ENCODE assay signal across 1 cellular context in genomic region chr2:20080415-20080814, GRCh38.
TF ChIP-seq lines count a peak whose summit lies in the region.

No MANE protein-coding gene starts in this region.

TF ChIP-seq in HepG2, 621 proteins besides CTCF, POLR2A, EP300 and RAD21 (continued from another document):
- TF ChIP-seq, protein P1, sequence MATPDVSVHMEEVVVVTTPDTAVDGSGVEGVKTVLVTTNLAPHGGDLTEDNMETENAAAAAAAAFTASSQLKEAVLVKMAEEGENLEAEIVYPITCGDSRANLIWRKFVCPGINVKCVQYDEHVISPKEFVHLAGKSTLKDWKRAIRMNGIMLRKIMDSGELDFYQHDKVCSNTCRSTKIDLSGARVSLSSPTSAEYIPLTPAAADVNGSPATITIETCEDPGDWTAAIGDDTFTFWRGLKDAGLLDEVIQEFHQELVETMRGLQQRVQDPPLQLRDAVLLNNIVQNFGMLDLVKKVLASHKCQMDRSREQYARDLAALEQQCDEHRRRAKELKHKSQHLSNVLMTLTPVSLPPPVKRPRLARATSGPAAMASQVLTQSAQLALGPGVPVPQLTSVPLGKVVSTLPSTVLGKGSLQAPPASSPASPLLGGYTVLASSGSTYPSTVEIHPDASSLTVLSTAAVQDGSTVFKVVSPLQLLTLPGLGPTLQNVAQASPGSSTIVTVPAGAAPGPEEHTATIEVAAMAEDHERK (CRISPR knock-in tag; IDR thresholded peaks at IDR 0.05; ENCODE audit: low read depth), result no peak
- no peak for TF ChIP-seq TBP (CRISPR knock-in tag; IDR thresholded peaks at IDR 0.05)
